In the genomic region with DNA sequence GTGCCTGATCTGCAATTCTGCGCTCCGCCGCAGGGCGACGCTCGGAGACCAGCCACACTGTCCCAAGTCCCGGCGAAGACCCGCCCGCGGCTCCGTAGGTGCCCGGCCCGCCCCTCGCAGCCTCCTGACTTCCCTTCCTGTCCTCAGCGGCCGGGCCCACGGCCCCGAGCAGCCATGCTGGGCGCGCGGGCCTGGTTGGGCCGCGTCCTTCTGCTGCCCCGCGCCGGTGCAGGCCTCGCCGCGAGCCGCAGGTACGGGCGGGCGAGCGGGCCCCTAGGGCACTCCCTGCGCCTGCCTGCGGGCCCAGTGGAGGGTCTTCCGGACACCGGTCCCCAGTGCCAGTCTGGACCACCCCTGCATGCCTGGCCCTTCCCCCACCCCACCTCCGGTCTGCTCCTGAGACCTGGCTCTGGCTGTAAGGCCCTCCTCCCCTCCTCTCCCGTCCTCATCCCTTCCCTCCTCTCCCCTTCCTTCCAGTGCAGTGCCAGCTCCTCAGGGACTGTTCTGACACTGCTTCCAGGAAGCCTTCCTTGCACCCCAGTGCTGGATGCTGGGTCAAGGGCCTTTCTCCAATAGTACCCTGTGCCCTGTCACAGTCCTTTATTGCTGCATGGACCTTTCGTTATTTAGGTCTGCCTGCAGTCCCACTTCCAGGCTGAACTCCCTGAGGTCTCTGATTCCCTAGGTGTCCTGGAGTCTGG, we compare ENCODE assay signal across 1 cellular context.
TF ChIP-seq lines count a peak whose summit lies in the region.

A gene (plus strand): TSS at position 140 of the 701 bp plus-strand sequence. CDS start 35 bp downstream, at position 175.

TF ChIP-seq in HepG2, 621 proteins besides CTCF, POLR2A, EP300 and RAD21 (continued from another document and continues in another):
- TF ChIP-seq, protein P1, sequence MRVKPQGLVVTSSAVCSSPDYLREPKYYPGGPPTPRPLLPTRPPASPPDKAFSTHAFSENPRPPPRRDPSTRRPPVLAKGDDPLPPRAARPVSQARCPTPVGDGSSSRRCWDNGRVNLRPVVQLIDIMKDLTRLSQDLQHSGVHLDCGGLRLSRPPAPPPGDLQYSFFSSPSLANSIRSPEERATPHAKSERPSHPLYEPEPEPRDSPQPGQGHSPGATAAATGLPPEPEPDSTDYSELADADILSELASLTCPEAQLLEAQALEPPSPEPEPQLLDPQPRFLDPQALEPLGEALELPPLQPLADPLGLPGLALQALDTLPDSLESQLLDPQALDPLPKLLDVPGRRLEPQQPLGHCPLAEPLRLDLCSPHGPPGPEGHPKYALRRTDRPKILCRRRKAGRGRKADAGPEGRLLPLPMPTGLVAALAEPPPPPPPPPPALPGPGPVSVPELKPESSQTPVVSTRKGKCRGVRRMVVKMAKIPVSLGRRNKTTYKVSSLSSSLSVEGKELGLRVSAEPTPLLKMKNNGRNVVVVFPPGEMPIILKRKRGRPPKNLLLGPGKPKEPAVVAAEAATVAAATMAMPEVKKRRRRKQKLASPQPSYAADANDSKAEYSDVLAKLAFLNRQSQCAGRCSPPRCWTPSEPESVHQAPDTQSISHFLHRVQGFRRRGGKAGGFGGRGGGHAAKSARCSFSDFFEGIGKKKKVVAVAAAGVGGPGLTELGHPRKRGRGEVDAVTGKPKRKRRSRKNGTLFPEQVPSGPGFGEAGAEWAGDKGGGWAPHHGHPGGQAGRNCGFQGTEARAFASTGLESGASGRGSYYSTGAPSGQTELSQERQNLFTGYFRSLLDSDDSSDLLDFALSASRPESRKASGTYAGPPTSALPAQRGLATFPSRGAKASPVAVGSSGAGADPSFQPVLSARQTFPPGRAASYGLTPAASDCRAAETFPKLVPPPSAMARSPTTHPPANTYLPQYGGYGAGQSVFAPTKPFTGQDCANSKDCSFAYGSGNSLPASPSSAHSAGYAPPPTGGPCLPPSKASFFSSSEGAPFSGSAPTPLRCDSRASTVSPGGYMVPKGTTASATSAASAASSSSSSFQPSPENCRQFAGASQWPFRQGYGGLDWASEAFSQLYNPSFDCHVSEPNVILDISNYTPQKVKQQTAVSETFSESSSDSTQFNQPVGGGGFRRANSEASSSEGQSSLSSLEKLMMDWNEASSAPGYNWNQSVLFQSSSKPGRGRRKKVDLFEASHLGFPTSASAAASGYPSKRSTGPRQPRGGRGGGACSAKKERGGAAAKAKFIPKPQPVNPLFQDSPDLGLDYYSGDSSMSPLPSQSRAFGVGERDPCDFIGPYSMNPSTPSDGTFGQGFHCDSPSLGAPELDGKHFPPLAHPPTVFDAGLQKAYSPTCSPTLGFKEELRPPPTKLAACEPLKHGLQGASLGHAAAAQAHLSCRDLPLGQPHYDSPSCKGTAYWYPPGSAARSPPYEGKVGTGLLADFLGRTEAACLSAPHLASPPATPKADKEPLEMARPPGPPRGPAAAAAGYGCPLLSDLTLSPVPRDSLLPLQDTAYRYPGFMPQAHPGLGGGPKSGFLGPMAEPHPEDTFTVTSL (CRISPR knock-in tag; IDR thresholded peaks at IDR 0.05; ENCODE audit: borderline replicate concordance): no peak
- TF ChIP-seq, protein P2, sequence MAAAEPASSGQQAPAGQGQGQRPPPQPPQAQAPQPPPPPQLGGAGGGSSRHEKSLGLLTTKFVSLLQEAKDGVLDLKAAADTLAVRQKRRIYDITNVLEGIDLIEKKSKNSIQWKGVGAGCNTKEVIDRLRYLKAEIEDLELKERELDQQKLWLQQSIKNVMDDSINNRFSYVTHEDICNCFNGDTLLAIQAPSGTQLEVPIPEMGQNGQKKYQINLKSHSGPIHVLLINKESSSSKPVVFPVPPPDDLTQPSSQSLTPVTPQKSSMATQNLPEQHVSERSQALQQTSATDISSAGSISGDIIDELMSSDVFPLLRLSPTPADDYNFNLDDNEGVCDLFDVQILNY (CRISPR knock-in tag; conservative IDR thresholded peaks at IDR 0.05): peak; percentile 48
- TF ChIP-seq GTF2F1 (IDR thresholded peaks at IDR 0.05; ENCODE audit: low read length) (no peak), ZNF441 (CRISPR knock-in tag; IDR thresholded peaks at IDR 0.05; ENCODE audit: borderline replicate concordance) (peak; percentile 85), ZC3H13 (CRISPR knock-in tag; IDR thresholded peaks at IDR 0.05) (peak; percentile 78; the same call in 1 of the 2 replicates), CBFB (CRISPR knock-in tag; IDR thresholded peaks at IDR 0.05) (peak; percentile 42; the same call in 1 of the 2 replicates), ETV5 (CRISPR knock-in tag; IDR thresholded peaks at IDR 0.05; ENCODE audit: borderline replicate concordance) (peak; percentile 72), ZNF724P (CRISPR knock-in tag; IDR thresholded peaks at IDR 0.05; ENCODE audit: borderline replicate concordance) (peak; percentile 83; the same call in 1 of the 2 replicates), RFXANK (CRISPR knock-in tag; IDR thresholded peaks at IDR 0.05) (peak; percentile 78; the same call in 1 of the 2 replicates), NKX3-1 (CRISPR knock-in tag; IDR thresholded peaks at IDR 0.05) (peak; percentile 86), SYNCRIP (IDR thresholded peaks at IDR 0.05; ENCODE audit: insufficient read depth, low read depth, low read length) (no peak), CEBPG (CRISPR knock-in tag; IDR thresholded peaks at IDR 0.05) (peak; percentile 51; the same call in 1 of the 2 replicates), ZNF235 (CRISPR knock-in tag; IDR thresholded peaks at IDR 0.05; ENCODE audit: borderline replicate concordance) (peak; percentile 77; the same call in 1 of the 2 replicates), NR2F1 (CRISPR knock-in tag; IDR thresholded peaks at IDR 0.05) (no peak), KAT2B (IDR thresholded peaks at IDR 0.05; ENCODE audit: borderline replicate concordance, low read depth, low read length) (no peak), JDP2 (CRISPR knock-in tag; IDR thresholded peaks at IDR 0.05; ENCODE audit: borderline replicate concordance) (no peak), ZNF3 (CRISPR knock-in tag; IDR thresholded peaks at IDR 0.05) (no peak), ZNF383 (CRISPR knock-in tag; IDR thresholded peaks at IDR 0.05; ENCODE audit: borderline replicate concordance) (peak; percentile 98; the same call in 1 of the 2 replicates), SIN3A (IDR thresholded peaks at IDR 0.05; ENCODE audit: borderline replicate concordance, low read depth, low read length) (peak; percentile 71; the same call in 1 of the 2 replicates), SRY (CRISPR knock-in tag; IDR thresholded peaks at IDR 0.05) (peak; percentile 84), ARNT2 (CRISPR knock-in tag; IDR thresholded peaks at IDR 0.05; ENCODE audit: low read depth) (peak; percentile 92), TCF7L2 (IDR thresholded peaks at IDR 0.05; ENCODE audit: low read depth, low read length) (no peak), HOXA5 (CRISPR knock-in tag; IDR thresholded peaks at IDR 0.05) (peak; percentile 89), ZNF451 (CRISPR knock-in tag; IDR thresholded peaks at IDR 0.05) (peak; percentile 49; the same call in 1 of the 2 replicates), TCF12 (IDR thresholded peaks at IDR 0.05) (no peak), TCF12 (CRISPR knock-in tag; IDR thresholded peaks at IDR 0.05) (0 out of 2 replicates have a peak, but pooled peaks have one; percentile 16), GABPA (IDR thresholded peaks at IDR 0.05; ENCODE audit: low read depth, low read length) (peak; percentile 26), GABPA (CRISPR knock-in tag; IDR thresholded peaks at IDR 0.05; ENCODE audit: low read depth) (peak; percentile 45; the same call in 1 of the 2 replicates), EZH2 (conservative IDR thresholded peaks at IDR 0.05; ENCODE audit: low read depth, low read length) (no peak), ZNF354B (CRISPR knock-in tag; IDR thresholded peaks at IDR 0.05) (no peak), NR1H2 (CRISPR knock-in tag; IDR thresholded peaks at IDR 0.05; ENCODE audit: borderline replicate concordance, low read depth) (no peak), YEATS4 (CRISPR knock-in tag; IDR thresholded peaks at IDR 0.05; ENCODE audit: borderline replicate concordance) (peak; percentile 84), CBX1 (IDR thresholded peaks at IDR 0.05; ENCODE audit: low read depth) (peak; percentile 52), SCMH1 (CRISPR knock-in tag; IDR thresholded peaks at IDR 0.05; ENCODE audit: borderline replicate concordance) (no peak), KDM5A (IDR thresholded peaks at IDR 0.05; ENCODE audit: borderline replicate concordance, low read length) (no peak), SOX6 (IDR thresholded peaks at IDR 0.05) (no peak), SOX6 (CRISPR knock-in tag; IDR thresholded peaks at IDR 0.05) (peak; percentile 61)
- TF ChIP-seq, protein P3, sequence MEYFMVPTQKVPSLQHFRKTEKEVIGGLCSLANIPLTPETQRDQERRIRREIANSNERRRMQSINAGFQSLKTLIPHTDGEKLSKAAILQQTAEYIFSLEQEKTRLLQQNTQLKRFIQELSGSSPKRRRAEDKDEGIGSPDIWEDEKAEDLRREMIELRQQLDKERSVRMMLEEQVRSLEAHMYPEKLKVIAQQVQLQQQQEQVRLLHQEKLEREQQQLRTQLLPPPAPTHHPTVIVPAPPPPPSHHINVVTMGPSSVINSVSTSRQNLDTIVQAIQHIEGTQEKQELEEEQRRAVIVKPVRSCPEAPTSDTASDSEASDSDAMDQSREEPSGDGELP (IDR thresholded peaks at IDR 0.05; ENCODE audit: borderline replicate concordance, low read depth): no peak
- TF ChIP-seq, protein P4, sequence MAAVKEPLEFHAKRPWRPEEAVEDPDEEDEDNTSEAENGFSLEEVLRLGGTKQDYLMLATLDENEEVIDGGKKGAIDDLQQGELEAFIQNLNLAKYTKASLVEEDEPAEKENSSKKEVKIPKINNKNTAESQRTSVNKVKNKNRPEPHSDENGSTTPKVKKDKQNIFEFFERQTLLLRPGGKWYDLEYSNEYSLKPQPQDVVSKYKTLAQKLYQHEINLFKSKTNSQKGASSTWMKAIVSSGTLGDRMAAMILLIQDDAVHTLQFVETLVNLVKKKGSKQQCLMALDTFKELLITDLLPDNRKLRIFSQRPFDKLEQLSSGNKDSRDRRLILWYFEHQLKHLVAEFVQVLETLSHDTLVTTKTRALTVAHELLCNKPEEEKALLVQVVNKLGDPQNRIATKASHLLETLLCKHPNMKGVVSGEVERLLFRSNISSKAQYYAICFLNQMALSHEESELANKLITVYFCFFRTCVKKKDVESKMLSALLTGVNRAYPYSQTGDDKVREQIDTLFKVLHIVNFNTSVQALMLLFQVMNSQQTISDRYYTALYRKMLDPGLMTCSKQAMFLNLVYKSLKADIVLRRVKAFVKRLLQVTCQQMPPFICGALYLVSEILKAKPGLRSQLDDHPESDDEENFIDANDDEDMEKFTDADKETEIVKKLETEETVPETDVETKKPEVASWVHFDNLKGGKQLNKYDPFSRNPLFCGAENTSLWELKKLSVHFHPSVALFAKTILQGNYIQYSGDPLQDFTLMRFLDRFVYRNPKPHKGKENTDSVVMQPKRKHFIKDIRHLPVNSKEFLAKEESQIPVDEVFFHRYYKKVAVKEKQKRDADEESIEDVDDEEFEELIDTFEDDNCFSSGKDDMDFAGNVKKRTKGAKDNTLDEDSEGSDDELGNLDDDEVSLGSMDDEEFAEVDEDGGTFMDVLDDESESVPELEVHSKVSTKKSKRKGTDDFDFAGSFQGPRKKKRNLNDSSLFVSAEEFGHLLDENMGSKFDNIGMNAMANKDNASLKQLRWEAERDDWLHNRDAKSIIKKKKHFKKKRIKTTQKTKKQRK (IDR thresholded peaks at IDR 0.05; ENCODE audit: low read length): no peak
- TF ChIP-seq, protein P5, sequence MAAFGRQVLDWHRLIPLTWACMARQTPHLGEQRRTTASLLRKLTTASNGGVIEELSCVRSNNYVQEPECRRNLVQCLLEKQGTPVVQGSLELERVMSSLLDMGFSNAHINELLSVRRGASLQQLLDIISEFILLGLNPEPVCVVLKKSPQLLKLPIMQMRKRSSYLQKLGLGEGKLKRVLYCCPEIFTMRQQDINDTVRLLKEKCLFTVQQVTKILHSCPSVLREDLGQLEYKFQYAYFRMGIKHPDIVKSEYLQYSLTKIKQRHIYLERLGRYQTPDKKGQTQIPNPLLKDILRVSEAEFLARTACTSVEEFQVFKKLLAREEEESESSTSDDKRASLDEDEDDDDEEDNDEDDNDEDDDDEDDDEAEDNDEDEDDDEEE (CRISPR knock-in tag; IDR thresholded peaks at IDR 0.05): peak; percentile 93; the same call in 1 of the 2 replicates
- TF ChIP-seq, protein P6, sequence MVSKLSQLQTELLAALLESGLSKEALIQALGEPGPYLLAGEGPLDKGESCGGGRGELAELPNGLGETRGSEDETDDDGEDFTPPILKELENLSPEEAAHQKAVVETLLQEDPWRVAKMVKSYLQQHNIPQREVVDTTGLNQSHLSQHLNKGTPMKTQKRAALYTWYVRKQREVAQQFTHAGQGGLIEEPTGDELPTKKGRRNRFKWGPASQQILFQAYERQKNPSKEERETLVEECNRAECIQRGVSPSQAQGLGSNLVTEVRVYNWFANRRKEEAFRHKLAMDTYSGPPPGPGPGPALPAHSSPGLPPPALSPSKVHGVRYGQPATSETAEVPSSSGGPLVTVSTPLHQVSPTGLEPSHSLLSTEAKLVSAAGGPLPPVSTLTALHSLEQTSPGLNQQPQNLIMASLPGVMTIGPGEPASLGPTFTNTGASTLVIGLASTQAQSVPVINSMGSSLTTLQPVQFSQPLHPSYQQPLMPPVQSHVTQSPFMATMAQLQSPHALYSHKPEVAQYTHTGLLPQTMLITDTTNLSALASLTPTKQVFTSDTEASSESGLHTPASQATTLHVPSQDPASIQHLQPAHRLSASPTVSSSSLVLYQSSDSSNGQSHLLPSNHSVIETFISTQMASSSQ (IDR thresholded peaks at IDR 0.05; ENCODE audit: low read depth): no peak
- TF ChIP-seq, protein P6 (CRISPR knock-in tag; IDR thresholded peaks at IDR 0.05; ENCODE audit: borderline replicate concordance): peak; percentile 73
- TF ChIP-seq, protein P7, sequence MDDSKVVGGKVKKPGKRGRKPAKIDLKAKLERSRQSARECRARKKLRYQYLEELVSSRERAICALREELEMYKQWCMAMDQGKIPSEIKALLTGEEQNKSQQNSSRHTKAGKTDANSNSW (CRISPR knock-in tag; IDR thresholded peaks at IDR 0.05; ENCODE audit: borderline replicate concordance): peak; percentile 43; the same call in 1 of the 2 replicates
- TF ChIP-seq, protein P8, sequence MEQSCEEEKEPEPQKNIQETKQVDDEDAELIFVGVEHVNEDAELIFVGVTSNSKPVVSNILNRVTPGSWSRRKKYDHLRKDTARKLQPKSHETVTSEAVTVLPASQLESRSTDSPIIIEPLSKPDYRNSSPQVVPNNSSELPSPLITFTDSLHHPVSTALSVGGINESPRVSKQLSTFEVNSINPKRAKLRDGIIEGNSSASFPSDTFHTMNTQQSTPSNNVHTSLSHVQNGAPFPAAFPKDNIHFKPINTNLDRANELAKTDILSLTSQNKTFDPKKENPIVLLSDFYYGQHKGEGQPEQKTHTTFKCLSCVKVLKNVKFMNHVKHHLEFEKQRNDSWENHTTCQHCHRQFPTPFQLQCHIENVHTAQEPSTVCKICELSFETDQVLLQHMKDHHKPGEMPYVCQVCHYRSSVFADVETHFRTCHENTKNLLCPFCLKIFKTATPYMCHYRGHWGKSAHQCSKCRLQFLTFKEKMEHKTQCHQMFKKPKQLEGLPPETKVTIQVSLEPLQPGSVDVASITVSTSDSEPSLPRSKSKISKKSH (CRISPR knock-in tag; IDR thresholded peaks at IDR 0.05; ENCODE audit: borderline replicate concordance): no peak
